Comparison of ENCODE assay signal across 7 cellular contexts in the genomic region with DNA sequence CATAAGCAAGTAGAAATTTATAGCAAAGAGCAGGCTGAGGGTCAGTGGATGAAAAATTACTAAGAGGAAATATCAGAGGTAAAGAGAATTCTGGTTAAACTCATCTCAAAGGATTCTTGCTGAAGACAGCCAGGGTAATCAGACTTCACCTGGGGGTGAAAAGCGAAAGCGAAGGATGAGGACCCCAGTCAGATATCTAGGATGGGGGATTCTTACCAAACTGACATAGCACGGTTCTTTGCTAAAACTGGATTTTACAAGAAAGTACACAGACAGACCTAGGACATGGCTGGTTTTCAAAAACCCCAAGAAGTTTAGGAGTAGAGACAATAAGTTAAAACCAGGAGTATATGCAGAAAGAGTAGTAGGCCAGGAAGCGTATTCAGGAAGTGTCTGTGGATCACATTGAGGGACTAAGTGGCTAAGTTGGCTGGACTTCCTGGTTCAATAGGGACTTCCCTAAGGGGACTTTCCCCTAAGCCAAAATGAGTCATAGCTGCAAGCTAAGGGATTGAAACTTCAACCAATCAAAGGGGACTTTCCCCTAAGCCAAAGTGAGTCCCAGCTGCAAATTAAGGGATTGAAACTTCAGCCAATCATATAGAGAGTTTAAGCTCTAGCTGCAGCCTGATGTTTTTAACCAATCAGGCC. TPM values are rescaled to one million over a fixed set of nuclear protein-coding genes. Genes with fewer than 3 reads are reported as not detected.
DNase-seq lines count a peak whose midpoint lies in the region; ATAC-seq and TF ChIP-seq lines count a peak whose summit lies in the region.

No MANE protein-coding gene starts in this region.

- intact Hi-C loops in left colon (cut with DNase I, micrococcal nuclease): no loop called here

- TF ChIP-seq POLR2A in GM18505 (IDR thresholded peaks at IDR 0.05; ENCODE audit: borderline replicate concordance, extremely low read depth, insufficient read depth, insufficient read length): no peak

- no peaks in the 10 kb centered on the region for H3K36me3 ChIP-seq in H7 (replicated peaks; ENCODE audit: control insufficient read depth, insufficient read depth, low read length)

- H3K27me3 ChIP-seq in H7 (ENCODE audit: control insufficient read depth, insufficient read depth, low read length): peaks cover 14% of the 10 kb centered on the region

- H3K4me3 ChIP-seq in H7 (ENCODE audit: insufficient read depth, low read depth, low read length): no peak overlapping the region

- peak; percentile 18 for DNase-seq in T-helper 22 cell (ENCODE audit: low read depth)
- DNase-seq in left colon: peak in 1 of 2 donors; percentile 46
- no peak for DNase-seq in NCI-H345 treated with DMSO at 0.1 percent for 48 hours (lab: John Stamatoyannopoulos, UW; ENCODE audit: unreplicated experiment)
- DNase-seq in DMS 273 treated with DMSO at 0.1 percent for 48 hours (lab: John Stamatoyannopoulos, UW): no peak
- DNase-seq in H7: no peak

- ATAC-seq in GM18505 (IDR thresholded peaks at IDR 0.05; ENCODE audit: unreplicated experiment) (peak; percentile 36), HG02798 (IDR thresholded peaks at IDR 0.05; ENCODE audit: poor library complexity, unreplicated experiment) (peak; percentile 51), left colon (peak; percentile 56)

RNA-seq across cellular contexts. Expression of a gene that starts 2.4 kb away (rescaled TPM):
- 1 to 10 TPM in 1 of 2 donors, under 1 TPM in 1; 0.52 to 1.3 TPM for total RNA-seq in left colon
- total RNA-seq in H7 (2014; rRNA removed; shearing (Covaris generic)): 0.37 and 1.8 TPM in 2 replicates

RNA-seq across cellular contexts. Expression of a gene that starts 23.2 kb away (rescaled TPM):
- 10 to 100 TPM; 46.0 to 56.8 TPM for total RNA-seq in left colon
- total RNA-seq in H7 (2014; rRNA removed; shearing (Covaris generic)): 38.5 and 41.6 TPM in 2 replicates

RNA-seq across cellular contexts. Expression of a gene that starts 40.0 kb away (rescaled TPM):
- 10 to 100 TPM in 1 of 2 donors, 1 to 10 TPM in 1; 1.1 to 13.9 TPM for total RNA-seq in left colon
- total RNA-seq in H7 (2014; rRNA removed; shearing (Covaris generic)): 0.59 TPM in 1 of 2 replicates, not detected in the other
